1 cellular context compared by ENCODE assay signal in genomic region chr17:16653367-16654041, GRCh38.
TF ChIP-seq lines count a peak whose summit lies in the region.

ZNF624 (minus strand) TSS chr17:16653850.

TF ChIP-seq in GM12878, 131 proteins besides CTCF, POLR2A, EP300 and RAD21 (continued from another document):
- TF ChIP-seq SMAD5 (IDR thresholded peaks at IDR 0.05; ENCODE audit: low read depth) (0 out of 2 replicates have a peak, but pooled peaks have one; percentile 55), SIX5 (IDR thresholded peaks at IDR 0.05; ENCODE audit: low read depth, low read length, severe bottlenecking) (peak; percentile 85), SUPT20H (IDR thresholded peaks at IDR 0.05; ENCODE audit: borderline replicate concordance, control insufficient read depth, low read depth, low read length) (no peak), ZNF384 (IDR thresholded peaks at IDR 0.05; ENCODE audit: borderline replicate concordance, low read depth, low read length) (no peak), SREBF1 (IDR thresholded peaks at IDR 0.05; ENCODE audit: low read length) (peak; percentile 75; the same call in 1 of the 2 replicates), LARP7 (IDR thresholded peaks at IDR 0.05) (peak; percentile 77; the same call in 1 of the 2 replicates), EED (IDR thresholded peaks at IDR 0.05; ENCODE audit: low read depth) (peak; percentile 58), RAD51 (IDR thresholded peaks at IDR 0.05) (no peak), RB1 (IDR thresholded peaks at IDR 0.05; ENCODE audit: borderline replicate concordance) (peak; percentile 90; the same call in 1 of the 2 replicates), ZNF207 (IDR thresholded peaks at IDR 0.05; ENCODE audit: borderline replicate concordance) (no peak), CREB1 (IDR thresholded peaks at IDR 0.05; ENCODE audit: low read depth) (0 out of 2 replicates have a peak, but pooled peaks have one; percentile 44), CHD1 (IDR thresholded peaks at IDR 0.05; ENCODE audit: low read depth, low read length) (0 out of 2 replicates have a peak, but pooled peaks have one; percentile 37), CHD2 (IDR thresholded peaks at IDR 0.05; ENCODE audit: borderline replicate concordance, low read depth, low read length) (peak; percentile 46; the same call in 1 of the 2 replicates), GATAD2B (conservative IDR thresholded peaks at IDR 0.05; ENCODE audit: low read depth) (0 out of 2 replicates have a peak, but pooled peaks have one; percentile 65), NKRF (conservative IDR thresholded peaks at IDR 0.05) (peak; percentile 51), POU2F2 (IDR thresholded peaks at IDR 0.05; ENCODE audit: borderline replicate concordance, low read depth, low read length) (peak; percentile 46; the same call in 1 of the 3 replicates)
- TF ChIP-seq, protein P1, sequence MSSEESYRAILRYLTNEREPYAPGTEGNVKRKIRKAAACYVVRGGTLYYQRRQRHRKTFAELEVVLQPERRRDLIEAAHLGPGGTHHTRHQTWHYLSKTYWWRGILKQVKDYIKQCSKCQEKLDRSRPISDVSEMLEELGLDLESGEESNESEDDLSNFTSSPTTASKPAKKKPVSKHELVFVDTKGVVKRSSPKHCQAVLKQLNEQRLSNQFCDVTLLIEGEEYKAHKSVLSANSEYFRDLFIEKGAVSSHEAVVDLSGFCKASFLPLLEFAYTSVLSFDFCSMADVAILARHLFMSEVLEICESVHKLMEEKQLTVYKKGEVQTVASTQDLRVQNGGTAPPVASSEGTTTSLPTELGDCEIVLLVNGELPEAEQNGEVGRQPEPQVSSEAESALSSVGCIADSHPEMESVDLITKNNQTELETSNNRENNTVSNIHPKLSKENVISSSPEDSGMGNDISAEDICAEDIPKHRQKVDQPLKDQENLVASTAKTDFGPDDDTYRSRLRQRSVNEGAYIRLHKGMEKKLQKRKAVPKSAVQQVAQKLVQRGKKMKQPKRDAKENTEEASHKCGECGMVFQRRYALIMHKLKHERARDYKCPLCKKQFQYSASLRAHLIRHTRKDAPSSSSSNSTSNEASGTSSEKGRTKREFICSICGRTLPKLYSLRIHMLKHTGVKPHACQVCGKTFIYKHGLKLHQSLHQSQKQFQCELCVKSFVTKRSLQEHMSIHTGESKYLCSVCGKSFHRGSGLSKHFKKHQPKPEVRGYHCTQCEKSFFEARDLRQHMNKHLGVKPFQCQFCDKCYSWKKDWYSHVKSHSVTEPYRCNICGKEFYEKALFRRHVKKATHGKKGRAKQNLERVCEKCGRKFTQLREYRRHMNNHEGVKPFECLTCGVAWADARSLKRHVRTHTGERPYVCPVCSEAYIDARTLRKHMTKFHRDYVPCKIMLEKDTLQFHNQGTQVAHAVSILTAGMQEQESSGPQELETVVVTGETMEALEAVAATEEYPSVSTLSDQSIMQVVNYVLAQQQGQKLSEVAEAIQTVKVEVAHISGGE (CRISPR knock-in tag; IDR thresholded peaks at IDR 0.05), result no peak
